ENCODE assay signal across 9 cellular contexts in genomic region chr17:9646556-9646905, GRCh38. TPM values are rescaled to one million over a fixed set of nuclear protein-coding genes. Genes with fewer than 3 reads are reported as not detected.
DNase-seq lines count a peak whose midpoint lies in the region; ATAC-seq, FAIRE-seq and TF ChIP-seq lines count a peak whose summit lies in the region.
"Had no signal": no experiment of that assay in that cellular context is flagged by ENCODE, and none has a peak within 500 bp of the region (broad histone marks: within the 10 kb centered on the region; RNA-seq: fewer than 3 reads in every experiment).

No MANE protein-coding gene starts in this region.

- H2AFZ ChIP-seq in mesenchymal stem cell (ENCODE audit: low read depth, low read length), result no peak overlapping the region

- DNase-seq in bronchial epithelial cell (ENCODE audit: low read depth) (no peak), mesenchymal stem cell (no peak), DMS79 (lab: John Stamatoyannopoulos, UW) (no peak)
- DNase-seq in activated CD4-positive, alpha-beta T cell treated with anti-CD3 and anti-CD28 coated beads, Interleukin-2, amount 50 U/mL, for 4 hours, result no peak
- DNase-seq: activated gamma-delta T cell had no signal

- no peak overlapping the region for H3K4ac ChIP-seq in mesenchymal stem cell (ENCODE audit: low read depth in 1 of 2, low read length in 2 of 2)

- peak overlapping the region; percentile 98 for H3K4me3 ChIP-seq in BLaER1
- H3K4me3 ChIP-seq in HUES6 (ENCODE audit: low read depth, low read length), result peak overlapping the region; percentile 71
- H3K4me3 ChIP-seq in bronchial epithelial cell (ENCODE audit: low read depth, low read length), result peak overlapping the region; percentile 62
- H3K4me3 ChIP-seq in mesenchymal stem cell (ENCODE audit: insufficient read depth in 1 of 2, low read depth in 1 of 2, low read length in 2 of 2), result no peak overlapping the region

- no peak for ATAC-seq in GM19035 (IDR thresholded peaks at IDR 0.05; ENCODE audit: unreplicated experiment)
- no peak for ATAC-seq in GM18873 (IDR thresholded peaks at IDR 0.05; ENCODE audit: low FRiP score, unreplicated experiment)

- H3K4me1 ChIP-seq in BLaER1 (peaks cover 41% of the 10 kb centered on the region), HUES6 (ENCODE audit: control insufficient read depth, insufficient read depth, low read length) (peaks cover 12% of the 10 kb centered on the region), mesenchymal stem cell (ENCODE audit: control insufficient read depth, insufficient read depth, low read depth, low read length) (peaks cover 6% of the 10 kb centered on the region)

- peak overlapping the region in 1 of 2 experiments; percentile 0 for H3K18ac ChIP-seq in mesenchymal stem cell (ENCODE audit: low read depth in 1 of 2, low read length in 2 of 2)

- H2BK5ac ChIP-seq in mesenchymal stem cell (ENCODE audit: low read depth, low read length, poor library complexity, severe bottlenecking), result peak overlapping the region; percentile 48

- H4K20me1 ChIP-seq in BLaER1, result no peaks in the 10 kb centered on the region

- H3K36me3 ChIP-seq in BLaER1 (no peaks in the 10 kb centered on the region), HUES6 (ENCODE audit: control insufficient read depth, insufficient read depth, low read length) (no peaks in the 10 kb centered on the region), bronchial epithelial cell (ENCODE audit: control insufficient read depth, insufficient read depth, low read length) (no peaks in the 10 kb centered on the region), mesenchymal stem cell (ENCODE audit: control insufficient read depth in 1 of 2, insufficient read depth in 2 of 2, low read depth in 1 of 2, low read length in 2 of 2) (no peaks in the 10 kb centered on the region)

- peak overlapping the region in 1 of 2 experiments; percentile 84 for H3K23ac ChIP-seq in mesenchymal stem cell (ENCODE audit: low read length in 2 of 2)

- H2BK15ac ChIP-seq in mesenchymal stem cell (ENCODE audit: low read depth, poor library complexity, severe bottlenecking), result no peak overlapping the region

- no peak overlapping the region for H2BK120ac ChIP-seq in mesenchymal stem cell (ENCODE audit: low read depth, low read length)

- H3K4me2 ChIP-seq in BLaER1, result peak overlapping the region; percentile 92
- peak overlapping the region; percentile 59 for H3K4me2 ChIP-seq in mesenchymal stem cell (ENCODE audit: low read length, poor library complexity, severe bottlenecking)

- H4K91ac ChIP-seq in mesenchymal stem cell (ENCODE audit: low read length), result no peak overlapping the region

- no peaks in the 10 kb centered on the region for H3K27me3 ChIP-seq in BLaER1
- H3K27me3 ChIP-seq in HUES6 (ENCODE audit: control insufficient read depth, insufficient read depth, low read length), result peaks cover 10% of the 10 kb centered on the region
- H3K27me3 ChIP-seq in bronchial epithelial cell (ENCODE audit: control insufficient read depth, insufficient read depth, low read length), result no peaks in the 10 kb centered on the region
- peaks cover 0 to 32% of the 10 kb centered on the region in 2 experiments for H3K27me3 ChIP-seq in mesenchymal stem cell (ENCODE audit: control insufficient read depth in 1 of 2, insufficient read depth in 1 of 2, low read length in 2 of 2)

- H3K79me1 ChIP-seq in mesenchymal stem cell (replicated peaks; ENCODE audit: low read length, poor library complexity, severe bottlenecking), result peaks cover 6% of the 10 kb centered on the region

- H3K14ac ChIP-seq in mesenchymal stem cell (ENCODE audit: low read length in 2 of 2), result no peak overlapping the region

- H4K8ac ChIP-seq in mesenchymal stem cell (ENCODE audit: low read length), result no peak overlapping the region

- H2BK12ac ChIP-seq in mesenchymal stem cell (ENCODE audit: low read length in 2 of 2), result no peak overlapping the region

- H2AK5ac ChIP-seq in mesenchymal stem cell (ENCODE audit: low read length, severe bottlenecking), result no peak overlapping the region

- 20% methylated on average over 9 of the region's 9 CpGs for WGBS in mesenchymal stem cell

- no peak for FAIRE-seq in bronchial epithelial cell (lab: Jason Lieb, UNC)

- no peaks in the 10 kb centered on the region for H3K9me3 ChIP-seq in BLaER1
- no peaks in the 10 kb centered on the region for H3K9me3 ChIP-seq in HUES6 (ENCODE audit: control insufficient read depth, insufficient read depth, low read depth, low read length)
- no peaks in the 10 kb centered on the region for H3K9me3 ChIP-seq in mesenchymal stem cell (ENCODE audit: control insufficient read depth, low read length)

- no peak for TF ChIP-seq CTCF in bronchial epithelial cell (IDR thresholded peaks at IDR 0.05; ENCODE audit: insufficient read depth, low read length, severe bottlenecking)

- H3K27ac ChIP-seq in BLaER1 (no peak overlapping the region), HUES6 (ENCODE audit: low read depth, low read length) (no peak overlapping the region), mesenchymal stem cell (ENCODE audit: low read length, poor library complexity, severe bottlenecking) (peak overlapping the region; percentile 24)

- H3K9ac ChIP-seq in BLaER1 (peak overlapping the region; percentile 86), HUES6 (ENCODE audit: low read length) (peak overlapping the region; percentile 81), mesenchymal stem cell (ENCODE audit: low read length) (no peak overlapping the region)

RNA-seq across cellular contexts. Expression of gene USP43, which starts 1.2 kb away (rescaled TPM):
- 13.4 and 14.2 TPM in 2 replicates for total RNA-seq in bronchial epithelial cell
- polyA plus RNA-seq in mesenchymal stem cell (2013, experiment 1 of 2), result 1.4 TPM
- polyA plus RNA-seq in mesenchymal stem cell (2013, experiment 2 of 2), result 1.5 TPM

Comparison
In these comparisons a context has a peak if more than half of its experiments do, and no peak if none do; other contexts are left out.
1. H3K4me3 ChIP-seq: peak in BLaER1 (single experiment), HUES6 (single experiment) and bronchial epithelial cell (single experiment); none in mesenchymal stem cell (0 of 2).